26 cellular contexts compared by ENCODE assay signal in the genomic region with DNA sequence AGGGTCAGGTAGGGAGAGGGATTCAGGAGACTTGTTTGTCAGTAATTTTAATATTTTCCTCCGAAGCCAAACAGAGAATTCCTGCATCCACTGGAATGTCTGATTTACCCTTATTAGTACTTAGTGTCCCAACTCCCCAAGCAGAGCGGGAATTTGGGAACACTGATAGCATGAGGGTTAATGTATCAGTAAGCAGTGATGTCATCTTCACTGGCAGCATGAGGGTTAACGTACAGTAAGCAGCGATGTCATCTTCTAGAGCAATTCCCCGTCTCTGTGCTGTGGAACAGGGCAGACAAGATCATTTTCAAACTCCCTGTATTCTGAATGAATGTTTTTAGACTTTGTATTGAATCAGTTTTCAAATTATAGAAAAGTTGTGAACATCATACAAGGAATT.
"Had no signal": no experiment of that assay in that cellular context is flagged by ENCODE, and none has a peak within 500 bp of the region (broad histone marks: within the 10 kb centered on the region; RNA-seq: fewer than 3 reads in every experiment).

No MANE protein-coding gene starts in this region.

- H3K9me3 Mint-ChIP-seq: natural killer cell had no signal

- H3K9ac ChIP-seq: neural progenitor cell, parathyroid adenoma had no signal

- H3K4me2 ChIP-seq: neural progenitor cell had no signal

- H3K27me3 ChIP-seq: heart right ventricle, neural progenitor cell, neutrophil, suprapubic skin, tibial artery, upper lobe of right lung had no signal

- H3K4me1 ChIP-seq: heart right ventricle, parathyroid adenoma, psoas muscle, suprapubic skin, upper lobe of right lung had no signal

- H3K27ac Mint-ChIP-seq: mesothelial cell of epicardium; naive B cell; natural killer cell; nephron progenitor cell; neural progenitor cell; stimulated activated naive B cell treated with anti-CD40 and anti-IgM and Interleukin-4, amounts not matched to agents 10 μg/mL and 1 μg/mL and 100 μg/mL, for 72 hours had no signal

- H3K9me3 ChIP-seq: neutrophil, psoas muscle, suprapubic skin, thoracic aorta, tibial artery, upper lobe of right lung had no signal

- H3K36me3 Mint-ChIP-seq: neural progenitor cell had no signal

- DNase-seq: heart right ventricle; hippocampal formation; left ventricle myocardium inferior; mesendoderm; naive B cell; natural killer cell; nephron progenitor cell; occipital lobe; psoas muscle; stimulated activated CD4-positive, alpha-beta T cell treated with anti-CD3 and anti-CD28 coated beads, Interleukin-12 subunit alpha, Interleukin-12 subunit beta, amount 100 ng/mL, for 4 hours; stimulated activated CD4-positive, alpha-beta T cell treated with anti-CD3 and anti-CD28 coated beads, Interleukin-15, amount 100 ng/mL, for 24 hours; stimulated activated CD4-positive, alpha-beta T cell treated with anti-CD3 and anti-CD28 coated beads, Interleukin-2, amount 100 ng/mL, for 24 hours; stimulated activated CD4-positive, alpha-beta T cell treated with anti-CD3 and anti-CD28 coated beads, Interleukin-4, amount 100 ng/mL, for 1 hour; stimulated activated naive B cell treated with anti-CD40 and anti-IgM and Interleukin-4, amounts not matched to agents 10 μg/mL and 1 μg/mL and 100 μg/mL, for 72 hours; stimulated activated naive CD8-positive, alpha-beta T cell treated with anti-CD3 and anti-CD28 coated beads, Interleukin-15, Interleukin-2, amounts not matched to agents 100 U/mL and 50 U/mL, for 24 hours; tibial artery; upper lobe of right lung had no signal

- H3K27ac ChIP-seq: heart right ventricle, left ventricle myocardium inferior, neural progenitor cell, neutrophil, parathyroid adenoma, psoas muscle, skin epidermis, suprapubic skin, thoracic aorta, tibial artery, upper lobe of right lung had no signal

- H3K36me3 ChIP-seq: heart right ventricle, neural progenitor cell, neutrophil, suprapubic skin, thoracic aorta, tibial artery, upper lobe of right lung had no signal

- H3K4me3 ChIP-seq: heart right ventricle, left ventricle myocardium inferior, lung, neural progenitor cell, psoas muscle, skin epidermis, suprapubic skin, thoracic aorta, tibial artery, upper lobe of right lung had no signal

- ATAC-seq: heart right ventricle; natural killer cell; psoas muscle; sciatic nerve; stimulated activated naive B cell treated with anti-CD40 and anti-IgM and Interleukin-4, amounts not matched to agents 10 μg/mL and 1 μg/mL and 100 μg/mL, for 72 hours; stimulated activated naive CD8-positive, alpha-beta T cell treated with anti-CD3 and anti-CD28 coated beads, Interleukin-15, Interleukin-2, amounts not matched to agents 100 U/mL and 50 U/mL, for 24 hours; upper lobe of right lung had no signal

- H2AFZ ChIP-seq: neural progenitor cell, parathyroid adenoma had no signal
